9 cellular contexts compared by ENCODE assay signal in genomic region chr11:65791719-65792213, GRCh38. TPM values are rescaled to one million over a fixed set of nuclear protein-coding genes. Genes with fewer than 3 reads are reported as not detected.
DNase-seq lines count a peak whose midpoint lies in the region; ATAC-seq and TF ChIP-seq lines count a peak whose summit lies in the region.
"Had no signal": no experiment of that assay in that cellular context is flagged by ENCODE, and none has a peak within 500 bp of the region (broad histone marks: within the 10 kb centered on the region; RNA-seq: fewer than 3 reads in every experiment).

No MANE protein-coding gene starts in this region.

- DNase-seq in RPMI8226 = peak; percentile 92
- DNase-seq in epithelial cell of esophagus (ENCODE audit: low read depth) = peak; percentile 57
- DNase-seq in suprapubic skin (ENCODE audit: low spot score in 2 of 2) = peak in 1 of 2 donors; percentile 81
- DNase-seq in Ammon's horn (ENCODE audit: low spot score) = no peak
- DNase-seq in T-helper 9 cell = no peak
- DNase-seq: heart right ventricle had no signal

- ATAC-seq in GM18511 (IDR thresholded peaks at IDR 0.05; ENCODE audit: unreplicated experiment) (peak; percentile 95), HG02678 (IDR thresholded peaks at IDR 0.05; ENCODE audit: unreplicated experiment) (peak; percentile 94), HG03439 (IDR thresholded peaks at IDR 0.05; ENCODE audit: unreplicated experiment) (no peak)

- H3K9me3 ChIP-seq in suprapubic skin = no peaks in the 10 kb centered on the region
- H3K9me3 ChIP-seq: heart right ventricle had no signal

- no CpG with 5 or more reads among the region's 13 CpGs for WGBS in suprapubic skin

- TF ChIP-seq CTCF in epithelial cell of esophagus (IDR thresholded peaks at IDR 0.05; ENCODE audit: insufficient read depth, low read depth, low read length, missing control alignments) = no peak
- TF ChIP-seq CTCF in suprapubic skin (IDR thresholded peaks at IDR 0.05) = no peak

- no peak for TF ChIP-seq EP300 in suprapubic skin (IDR thresholded peaks at IDR 0.05)

- H3K4me1 ChIP-seq in suprapubic skin = peaks cover 68% of the 10 kb centered on the region

- H3K4me3 ChIP-seq in epithelial cell of esophagus (ENCODE audit: low read length) = no peak overlapping the region
- H3K4me3 ChIP-seq in suprapubic skin = peak overlapping the region; percentile 19
- H3K4me3 ChIP-seq: heart right ventricle had no signal

- TF ChIP-seq POLR2A in suprapubic skin (IDR thresholded peaks at IDR 0.05) = no peak

- peaks cover 9% of the 10 kb centered on the region for H3K36me3 ChIP-seq in suprapubic skin
- H3K36me3 ChIP-seq: heart right ventricle had no signal

- peak overlapping the region; percentile 76 for H3K27ac ChIP-seq in suprapubic skin

- peaks cover 22% of the 10 kb centered on the region for H3K27me3 ChIP-seq in suprapubic skin

RNA-seq across cellular contexts. Expression of gene OVOL1, which starts 4.9 kb away (rescaled TPM):
- total RNA-seq in suprapubic skin = 100 to 1,000 TPM in 2 of 4 donors, 10 to 100 TPM in 2; 64.4 to 196 (median 121) TPM
- total RNA-seq: heart right ventricle had no signal

RNA-seq across cellular contexts. Expression of gene AP5B1, which starts 11.0 kb away (rescaled TPM):
- total RNA-seq in suprapubic skin = 10 to 100 TPM; 26.3 to 55.9 (median 38.1) TPM

RNA-seq across cellular contexts. Expression of gene SNX32, which starts 42.0 kb away (rescaled TPM):
- 1 to 10 TPM in 1 of 4 donors, under 1 TPM in 1, not detected in 2; 0.76 to 1.1 TPM for total RNA-seq in suprapubic skin

Comparison
In these comparisons a context has a peak if more than half of its experiments do, and no peak if none do; other contexts are left out.
1. DNase-seq: peak in RPMI8226 (single experiment) and epithelial cell of esophagus (single experiment); none in Ammon's horn (single experiment) and T-helper 9 cell (single experiment).